1 cellular context compared by ENCODE assay signal in genomic region chr1:152086785-152087184, GRCh38.
TF ChIP-seq lines count a peak whose summit lies in the region.

No MANE protein-coding gene starts in this region.

TF ChIP-seq in K562, 482 proteins besides CTCF, POLR2A, EP300 and RAD21:
- TF ChIP-seq MECOM (CRISPR knock-in tag; IDR thresholded peaks at IDR 0.05) (peak; percentile 87), EWSR1 (IDR thresholded peaks at IDR 0.05; ENCODE audit: borderline replicate concordance, low read depth, partially characterized antibody) (no peak), ETV1 (tag; conservative IDR thresholded peaks at IDR 0.05; ENCODE audit: low read depth) (0 out of 2 replicates have a peak, but pooled peaks have one; percentile 38), RNF2 (IDR thresholded peaks at IDR 0.05) (no peak), GATAD2A (IDR thresholded peaks at IDR 0.05) (no peak), GATAD2B (IDR thresholded peaks at IDR 0.05; ENCODE audit: borderline replicate concordance) (no peak), IRF2 (CRISPR knock-in tag; IDR thresholded peaks at IDR 0.05) (no peak), ZNF655 (CRISPR knock-in tag; IDR thresholded peaks at IDR 0.05) (no peak)
